19 cellular contexts compared by ENCODE assay signal in genomic region chr7:66913118-66914049, GRCh38.
"Had no signal": no experiment of that assay in that cellular context is flagged by ENCODE, and none has a peak within 500 bp of the region (broad histone marks: within the 10 kb centered on the region; RNA-seq: fewer than 3 reads in every experiment).

No MANE protein-coding gene starts in this region.

- H3K27me3 ChIP-seq: ascending aorta, vagina had no signal

- H3K9me3 ChIP-seq: ascending aorta, vagina had no signal

- ATAC-seq: activated CD4-positive, CD25-positive, alpha-beta regulatory T cell treated with anti-CD3 and anti-CD28 coated beads, Interleukin-2, amount 50 U/mL, for 24 hours; stimulated activated naive CD8-positive, alpha-beta T cell treated with anti-CD3 and anti-CD28 coated beads, Interleukin-15, amount 100 ng/mL, for 72 hours; T-cell had no signal

- H3K27ac ChIP-seq: ascending aorta, vagina had no signal

- H3K4me3 Mint-ChIP-seq: nephron; stimulated activated naive CD8-positive, alpha-beta T cell treated with anti-CD3 and anti-CD28 coated beads, Interleukin-15, amount 100 ng/mL, for 72 hours; T-cell had no signal

- H3K4me1 Mint-ChIP-seq: nephron; stimulated activated naive CD8-positive, alpha-beta T cell treated with anti-CD3 and anti-CD28 coated beads, Interleukin-15, amount 100 ng/mL, for 72 hours; T-cell had no signal

- H3K4me1 ChIP-seq: ascending aorta, vagina had no signal

- H3K4me3 ChIP-seq: ascending aorta, vagina had no signal

- H3K27ac Mint-ChIP-seq: nephron; stimulated activated naive CD8-positive, alpha-beta T cell treated with anti-CD3 and anti-CD28 coated beads, Interleukin-15, amount 100 ng/mL, for 72 hours; T-cell had no signal

- DNase-seq: activated CD8-positive, alpha-beta memory T cell treated with anti-CD3 and anti-CD28 coated beads for 24 hours; activated CD8-positive, alpha-beta memory T cell treated with anti-CD3 and anti-CD28 coated beads, Interleukin-2, amount 50 U/mL, for 48 hours; activated effector memory CD4-positive, alpha-beta T cell treated with anti-CD3 and anti-CD28 coated beads, Interleukin-2, amount 50 U/mL, for 16 hours; activated naive CD4-positive, alpha-beta T cell treated with anti-CD3 and anti-CD28 coated beads, Interleukin-2, amount 50 U/mL, for 16 hours; activated T-cell treated with anti-CD3 and anti-CD28 coated beads, Interleukin-2, amount 50 U/mL, for 48 hours; effector memory CD4-positive, alpha-beta T cell; mesenchymal stem cell; nucleus accumbens; retina; stimulated activated CD4-positive, alpha-beta T cell treated with anti-CD3 and anti-CD28 coated beads, Interleukin-4, amount 100 ng/mL, for 1 hour; stimulated activated naive CD8-positive, alpha-beta T cell treated with anti-CD3 and anti-CD28 coated beads, Interleukin-15, amount 100 ng/mL, for 72 hours; T-cell; T-helper 9 cell; trophoblast cell had no signal

- H3K36me3 Mint-ChIP-seq: T-cell had no signal

- H3K36me3 ChIP-seq: ascending aorta, vagina had no signal

- H3K9me3 Mint-ChIP-seq: nephron; stimulated activated naive CD8-positive, alpha-beta T cell treated with anti-CD3 and anti-CD28 coated beads, Interleukin-15, amount 100 ng/mL, for 72 hours; T-cell had no signal

- H3K27me3 Mint-ChIP-seq: stimulated activated naive CD8-positive, alpha-beta T cell treated with anti-CD3 and anti-CD28 coated beads, Interleukin-15, amount 100 ng/mL, for 72 hours; T-cell had no signal

- FAIRE-seq: bronchial epithelial cell had no signal
